ENCODE assay signal across 23 cellular contexts in the genomic region with DNA sequence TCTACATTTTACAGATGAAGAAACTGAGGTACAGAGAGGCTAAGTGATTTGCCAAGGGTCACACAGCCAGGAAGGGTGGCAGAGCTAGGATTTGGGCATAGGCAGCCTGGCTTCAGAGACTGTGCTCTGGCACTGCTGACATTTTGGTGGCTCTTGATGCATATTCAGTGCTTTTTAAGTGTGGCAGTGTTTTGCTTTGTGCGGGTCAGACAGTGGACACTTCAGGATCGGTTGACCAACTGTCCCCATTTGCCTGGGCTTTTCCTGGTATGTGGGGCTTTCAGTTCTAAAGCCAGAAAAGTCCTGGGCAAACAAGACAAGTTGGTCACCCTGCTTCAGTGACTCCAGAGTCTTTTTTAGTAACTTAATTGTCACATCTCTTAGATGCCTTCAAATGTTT.
"Had no signal": no experiment of that assay in that cellular context is flagged by ENCODE, and none has a peak within 500 bp of the region (broad histone marks: within the 10 kb centered on the region; RNA-seq: fewer than 3 reads in every experiment).

No MANE protein-coding gene starts in this region.

- ATAC-seq: activated CD8-positive, alpha-beta memory T cell treated with anti-CD3 and anti-CD28 coated beads, Interleukin-2, amount 10 ng/mL, durations not matched to agents 7 days and 5 days; activated T-helper 17 cell treated with anti-CD3 and anti-CD28 coated beads, Interleukin-2, amount 50 U/mL, for 72 hours; T-helper 17 cell had no signal

- H2AFZ ChIP-seq: PC-9 had no signal

- H3K4me3 ChIP-seq: adrenal gland, PC-9 had no signal

- H3K27ac ChIP-seq: adrenal gland, PC-9 had no signal

- H3K9me3 ChIP-seq: adrenal gland had no signal

- H3K36me3 ChIP-seq: adrenal gland had no signal

- H3K27me3 ChIP-seq: adrenal gland had no signal

- H3K4me2 ChIP-seq: PC-9 had no signal

- DNase-seq: activated B cell treated with CpG ODN at 0.5 μM for 24 hours; activated CD4-positive, alpha-beta T cell treated with anti-CD3 and anti-CD28 coated beads for 1 hour; activated CD4-positive, alpha-beta T cell treated with anti-CD3 and anti-CD28 coated beads, Interleukin-2, amount 10 ng/mL, durations not matched to agents 24 days and 14 days; activated CD4-positive, alpha-beta T cell treated with anti-CD3 and anti-CD28 coated beads, Interleukin-2, amount 50 U/mL, for 48 hours; activated CD8-positive, alpha-beta memory T cell treated with anti-CD3 and anti-CD28 coated beads, Interleukin-2, amount 10 ng/mL, durations not matched to agents 7 days and 5 days; activated naive CD4-positive, alpha-beta T cell treated with anti-CD3 and anti-CD28 coated beads, Interleukin-2, amount 50 U/mL, for 16 hours; activated naive CD8-positive, alpha-beta T cell treated with anti-CD3 and anti-CD28 coated beads, Interleukin-2, amount 10 ng/mL, durations not matched to agents 7 days and 5 days; activated T-cell treated with anti-CD3 and anti-CD28 coated beads, Interleukin-2, amount 50 U/mL, for 48 hours; adrenal gland; anterior cingulate cortex; caudate nucleus; Kasumi-1; NCI-H1105 treated with DMSO at 0.1 percent for 48 hours; NCI-H1436 treated with DMSO at 0.1 percent for 48 hours; NCI-H187; NCI-H2081; NCI-H446; NCI-H524; PC-9; SIG-M5; T-helper 17 cell; T-helper 9 cell had no signal
